10 cellular contexts compared by ENCODE assay signal in the genomic region with DNA sequence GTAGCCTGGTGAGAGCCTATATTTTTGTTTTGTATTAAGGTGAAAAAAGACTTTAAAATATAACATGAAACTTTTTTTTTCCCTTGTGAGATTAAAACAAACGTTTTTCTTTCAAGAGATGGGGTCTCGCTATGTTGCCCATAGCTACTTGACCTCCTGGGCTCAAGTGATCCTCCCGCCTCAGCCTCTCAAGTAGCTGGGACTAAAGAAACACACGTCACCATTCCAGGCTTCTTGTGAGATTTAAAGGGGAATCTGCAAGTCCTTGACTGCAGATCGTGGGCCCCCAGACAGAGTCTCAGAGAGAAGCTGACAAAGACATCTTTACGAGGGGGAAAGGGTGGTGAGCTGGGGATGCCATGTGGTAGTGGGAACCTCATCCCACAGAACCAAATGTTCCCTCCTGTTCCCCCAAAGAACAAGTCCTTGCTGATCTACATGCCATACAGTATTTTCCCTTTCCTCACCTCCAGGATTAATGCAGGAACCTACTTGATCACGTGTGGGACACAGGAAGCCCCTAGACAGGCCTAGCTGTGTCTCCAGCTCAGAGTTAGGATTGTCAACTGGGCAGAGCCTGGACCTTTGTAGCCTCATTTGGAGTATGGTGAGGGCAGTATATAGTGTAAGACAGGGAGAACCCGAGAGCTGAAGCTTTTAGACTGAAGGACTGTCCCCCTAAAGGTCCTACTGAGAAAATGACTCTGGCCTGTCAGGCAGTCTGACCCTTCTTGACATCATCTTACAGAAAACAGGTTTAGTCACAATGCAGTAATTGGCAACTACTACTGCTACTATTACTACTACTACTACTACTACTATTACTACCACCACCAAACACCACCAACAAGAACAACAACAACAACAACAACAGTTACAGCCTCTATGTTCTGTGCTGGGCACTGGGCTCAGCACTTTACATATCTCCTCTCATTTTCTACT. TPM values are rescaled to one million over a fixed set of nuclear protein-coding genes. Genes with fewer than 3 reads are reported as not detected.
DNase-seq lines count a peak whose midpoint lies in the region; ATAC-seq and TF ChIP-seq lines count a peak whose summit lies in the region.
"Had no signal": no experiment of that assay in that cellular context is flagged by ENCODE, and none has a peak within 500 bp of the region (broad histone marks: within the 10 kb centered on the region; RNA-seq: fewer than 3 reads in every experiment).

No MANE protein-coding gene starts in this region.

- H3K27ac ChIP-seq in CD4-positive, CD25-positive, alpha-beta regulatory T cell (ENCODE audit: insufficient read depth, low read length, poor library complexity, severe bottlenecking): peak overlapping the region; percentile 95
- peak overlapping the region; percentile 93 for H3K27ac ChIP-seq in MM.1S (ENCODE audit: low read length)
- peak overlapping the region; percentile 41 for H3K27ac ChIP-seq in mammary epithelial cell (ENCODE audit: insufficient read depth, low read depth, low read length)

- no peaks in the 10 kb centered on the region for H3K27me3 Mint-ChIP-seq in CD4-positive, CD25-positive, alpha-beta regulatory T cell
- H3K27me3 Mint-ChIP-seq in natural killer cell treated with Interleukin-12 subunit alpha and Interleukin-12 subunit beta and Interleukin-15 and Interleukin-18, amount 100 ng/mL, for 72 hours: no peaks in the 10 kb centered on the region

- peak overlapping the region; percentile 86 to 92 (median 88) for H3K4me3 Mint-ChIP-seq in CD4-positive, CD25-positive, alpha-beta regulatory T cell
- peak overlapping the region; percentile 100 for H3K4me3 Mint-ChIP-seq in natural killer cell treated with Interleukin-12 subunit alpha and Interleukin-12 subunit beta and Interleukin-15 and Interleukin-18, amount 100 ng/mL, for 72 hours

- H3K9me3 Mint-ChIP-seq in CD4-positive, CD25-positive, alpha-beta regulatory T cell: no peaks in the 10 kb centered on the region
- H3K9me3 Mint-ChIP-seq in natural killer cell treated with Interleukin-12 subunit alpha and Interleukin-12 subunit beta and Interleukin-15 and Interleukin-18, amount 100 ng/mL, for 72 hours: no peaks in the 10 kb centered on the region

- H3K27me3 ChIP-seq in CD4-positive, CD25-positive, alpha-beta regulatory T cell (ENCODE audit: control insufficient read depth, insufficient read depth, low read length): no peaks in the 10 kb centered on the region
- H3K27me3 ChIP-seq in MM.1S (replicated peaks; ENCODE audit: insufficient read depth, low read length) (no peaks in the 10 kb centered on the region), mammary epithelial cell (ENCODE audit: insufficient read depth, low read length) (no peaks in the 10 kb centered on the region)

- CTCF ChIA-PET in mammary epithelial cell (lab: Charles Lee; ENCODE audit: low non-redundant PET): interaction anchor here (0.7 kb wide), 1 partner anchor 36 kb away, joined by 3 read pairs; no protein-coding TSS in a partner anchor

- TF ChIP-seq CTCF in MM.1S (IDR thresholded peaks at IDR 0.05; ENCODE audit: low read length): no peak; the same call in 1 of the 2 replicates
- TF ChIP-seq CTCF in mammary epithelial cell (conservative IDR thresholded peaks at IDR 0.05 in 1 of 2, IDR thresholded peaks at IDR 0.05 in 1 of 2; ENCODE audit: extremely low read depth in 1 of 2, insufficient read depth in 1 of 2, low read depth in 1 of 2, low read length in 2 of 2): no peak

- WGBS in mammary epithelial cell (ENCODE audit: low coverage, missing lambda C conversion rate): 48% methylated on average over 8 of the region's 8 CpGs

- H3K4me1 Mint-ChIP-seq in CD4-positive, CD25-positive, alpha-beta regulatory T cell: peaks cover 17 to 81% (median 66%) of the 10 kb centered on the region in 4 donors
- H3K4me1 Mint-ChIP-seq in natural killer cell treated with Interleukin-12 subunit alpha and Interleukin-12 subunit beta and Interleukin-15 and Interleukin-18, amount 100 ng/mL, for 72 hours (ENCODE audit: low read depth in 2 of 2): peaks cover 74 to 83% of the 10 kb centered on the region in 2 donors

- ATAC-seq in CD4-positive, CD25-positive, alpha-beta regulatory T cell (ENCODE audit: low read depth in 2 of 2): no peak
- no peak for ATAC-seq in natural killer cell treated with Interleukin-12 subunit alpha and Interleukin-12 subunit beta and Interleukin-15 and Interleukin-18, amount 100 ng/mL, for 72 hours
- no peak for ATAC-seq in GM21528 (IDR thresholded peaks at IDR 0.05; ENCODE audit: low FRiP score, unreplicated experiment)

- no peaks in the 10 kb centered on the region for H3K9me3 ChIP-seq in CD4-positive, CD25-positive, alpha-beta regulatory T cell (ENCODE audit: control insufficient read depth in 2 of 2, low read length in 2 of 2)
- H3K9me3 ChIP-seq in MM.1S (replicated peaks; ENCODE audit: insufficient read depth, low read length) (no peaks in the 10 kb centered on the region), mammary epithelial cell (replicated peaks; ENCODE audit: insufficient read depth, low read length) (no peaks in the 10 kb centered on the region)

- peak overlapping the region; percentile 96 to 99 (median 98) for H3K27ac Mint-ChIP-seq in CD4-positive, CD25-positive, alpha-beta regulatory T cell
- H3K27ac Mint-ChIP-seq in natural killer cell treated with Interleukin-12 subunit alpha and Interleukin-12 subunit beta and Interleukin-15 and Interleukin-18, amount 100 ng/mL, for 72 hours: peak overlapping the region; percentile 96 to 98

- H3K4me2 ChIP-seq in MM.1S (ENCODE audit: low read depth, low read length) (peak overlapping the region; percentile 87), mammary epithelial cell (ENCODE audit: insufficient read depth, low read depth, low read length) (peak overlapping the region; percentile 83)

- H4K20me1 ChIP-seq in MM.1S (ENCODE audit: insufficient read depth, low read length): no peaks in the 10 kb centered on the region
- H4K20me1 ChIP-seq in mammary epithelial cell (ENCODE audit: insufficient read depth, low read length): peaks cover 2% of the 10 kb centered on the region

- no peaks in the 10 kb centered on the region for H3K9me2 ChIP-seq in MM.1S (replicated peaks; ENCODE audit: insufficient read depth, low read length)

- intact Hi-C loops in mammary epithelial cell (cut with micrococcal nuclease): loop anchor here (5.0 kb wide), 1 partner anchor 175 kb away; a partner anchor contains a TSS

- peak overlapping the region; percentile 95 for H3K4me3 ChIP-seq in CD4-positive, CD25-positive, alpha-beta regulatory T cell (ENCODE audit: low read depth, low read length)
- peak overlapping the region; percentile 68 for H3K4me3 ChIP-seq in MM.1S (ENCODE audit: low read length)
- peak overlapping the region in 2 of 3 experiments; percentile 8 to 23 for H3K4me3 ChIP-seq in mammary epithelial cell (replicated peaks in 1 of 3; ENCODE audit: insufficient read depth in 1 of 3, low read depth in 2 of 3, low read length in 3 of 3)

- peak in 2 of 3 donors; percentile 29 to 54 for DNase-seq in CD4-positive, CD25-positive, alpha-beta regulatory T cell
- no peak for DNase-seq in MM.1S
- no peak for DNase-seq in mammary epithelial cell
- DNase-seq in natural killer cell treated with Interleukin-12 subunit alpha and Interleukin-12 subunit beta and Interleukin-15 and Interleukin-18, amount 100 ng/mL, for 72 hours (ENCODE audit: low spot score): no peak
- DNase-seq in KG1 (lab: John Stamatoyannopoulos, UW): no peak
- no peak for DNase-seq in NCI-H128 (lab: John Stamatoyannopoulos, UW; ENCODE audit: unreplicated experiment)
- DNase-seq in cerebellar nuclear complex (lab: John Stamatoyannopoulos, UW): no peak
- DNase-seq: amniotic stem cell, NCI-H1417 had no signal

- H2AFZ ChIP-seq in MM.1S (ENCODE audit: low read length) (peak overlapping the region; percentile 12; the same call in 1 of the 2 replicates), mammary epithelial cell (ENCODE audit: low read depth, low read length) (no peak overlapping the region)

- H3K4me1 ChIP-seq in CD4-positive, CD25-positive, alpha-beta regulatory T cell (ENCODE audit: control insufficient read depth, insufficient read depth, low read length, poor library complexity, severe bottlenecking): peaks cover 87% of the 10 kb centered on the region
- H3K4me1 ChIP-seq in MM.1S (ENCODE audit: low read length) (peaks cover 44% of the 10 kb centered on the region), mammary epithelial cell (ENCODE audit: insufficient read depth, low read length) (peaks cover 55% of the 10 kb centered on the region)

- H3K9ac ChIP-seq in MM.1S (ENCODE audit: low read length) (peak overlapping the region; percentile 81), mammary epithelial cell (ENCODE audit: insufficient read depth, low read length) (peak overlapping the region; percentile 30)

- in situ Hi-C loops in mammary epithelial cell (cut with MboI; ENCODE audit: low sequenced_read_pairs in 2 of 2): loop anchor here in 1 of 2 donors (10.0 kb wide), 1 partner anchor 62 kb away; no protein-coding TSS in a partner anchor

- no TSS peak for BruUV-seq in mammary epithelial cell (replicated peaks; lab: Mats Ljungman, UMichigan)

- H3K79me2 ChIP-seq in MM.1S (ENCODE audit: low read length) (peaks cover 83% of the 10 kb centered on the region), mammary epithelial cell (ENCODE audit: insufficient read depth, low read length) (peaks cover 89% of the 10 kb centered on the region)

- peaks cover 60% of the 10 kb centered on the region for H3F3A ChIP-seq in MM.1S (ENCODE audit: insufficient read depth, low read length)

- peaks cover 13% of the 10 kb centered on the region for H3K36me3 Mint-ChIP-seq in CD4-positive, CD25-positive, alpha-beta regulatory T cell
- H3K36me3 Mint-ChIP-seq in natural killer cell treated with Interleukin-12 subunit alpha and Interleukin-12 subunit beta and Interleukin-15 and Interleukin-18, amount 100 ng/mL, for 72 hours: peaks cover 29% of the 10 kb centered on the region

- dilution Hi-C loops in mammary epithelial cell (cut with HindIII; ENCODE audit: low sequenced_read_pairs): no loop called here

- peaks cover 9% of the 10 kb centered on the region for H3K36me3 ChIP-seq in CD4-positive, CD25-positive, alpha-beta regulatory T cell (ENCODE audit: control insufficient read depth, insufficient read depth, low read length)
- H3K36me3 ChIP-seq in MM.1S (replicated peaks; ENCODE audit: insufficient read depth, low read length) (no peaks in the 10 kb centered on the region), mammary epithelial cell (ENCODE audit: insufficient read depth, low read length) (peaks cover 12% of the 10 kb centered on the region)

RNA-seq across cellular contexts. Expression of a gene that starts 4.1 kb away (rescaled TPM):
- 61.3 TPM for total RNA-seq in CD4-positive, CD25-positive, alpha-beta regulatory T cell
- polyA plus RNA-seq in CD4-positive, CD25-positive, alpha-beta regulatory T cell: 1 to 10 TPM; 5.9 to 7.9 (median 6.7) TPM
- total RNA-seq in mammary epithelial cell: 10 to 100 TPM in 1 of 2 donors, 1 to 10 TPM in 1; 5.2 to 11.6 TPM
- 9.3 TPM for polyA plus RNA-seq in mammary epithelial cell
- 9.1 TPM for polyA minus RNA-seq in mammary epithelial cell
- 10 to 100 TPM; 65.9 to 75.4 TPM for total RNA-seq in natural killer cell treated with Interleukin-12 subunit alpha and Interleukin-12 subunit beta and Interleukin-15 and Interleukin-18, amount 100 ng/mL, for 72 hours

RNA-seq across cellular contexts. Expression of a gene that starts 50.9 kb away (rescaled TPM):
- 0.20 TPM for total RNA-seq in CD4-positive, CD25-positive, alpha-beta regulatory T cell
- polyA plus RNA-seq in CD4-positive, CD25-positive, alpha-beta regulatory T cell: under 1 TPM in 2 of 4 donors, not detected in 2; 0.36 to 0.60 TPM
- under 1 TPM in 1 of 2 donors, not detected in 1; 0.21 TPM for total RNA-seq in mammary epithelial cell
- not detected for polyA plus RNA-seq in mammary epithelial cell
- polyA minus RNA-seq in mammary epithelial cell: not detected
- total RNA-seq in natural killer cell treated with Interleukin-12 subunit alpha and Interleukin-12 subunit beta and Interleukin-15 and Interleukin-18, amount 100 ng/mL, for 72 hours: under 1 TPM; 0.62 to 0.81 TPM

Comparison
In these comparisons a context has a peak if more than half of its experiments do, and no peak if none do; other contexts are left out.
1. DNase-seq: peak in CD4-positive, CD25-positive, alpha-beta regulatory T cell (2 of 3); none in MM.1S (single experiment), mammary epithelial cell (single experiment), natural killer cell treated with Interleukin-12 subunit alpha and Interleukin-12 subunit beta and Interleukin-15 and Interleukin-18, amount 100 ng/mL, for 72 hours (single experiment), KG1 (single experiment), NCI-H128 (single experiment) and cerebellar nuclear complex (0 of 2).
2. H3K27ac ChIP-seq: peak in every context shown above with its lines; median percentile 95 in CD4-positive, CD25-positive, alpha-beta regulatory T cell; 93 in MM.1S; 41 in mammary epithelial cell.
3. H3K4me3 ChIP-seq: peak in every context shown above with its lines; median percentile 95 in CD4-positive, CD25-positive, alpha-beta regulatory T cell; 68 in MM.1S; 16 in mammary epithelial cell.